In the genomic region with DNA sequence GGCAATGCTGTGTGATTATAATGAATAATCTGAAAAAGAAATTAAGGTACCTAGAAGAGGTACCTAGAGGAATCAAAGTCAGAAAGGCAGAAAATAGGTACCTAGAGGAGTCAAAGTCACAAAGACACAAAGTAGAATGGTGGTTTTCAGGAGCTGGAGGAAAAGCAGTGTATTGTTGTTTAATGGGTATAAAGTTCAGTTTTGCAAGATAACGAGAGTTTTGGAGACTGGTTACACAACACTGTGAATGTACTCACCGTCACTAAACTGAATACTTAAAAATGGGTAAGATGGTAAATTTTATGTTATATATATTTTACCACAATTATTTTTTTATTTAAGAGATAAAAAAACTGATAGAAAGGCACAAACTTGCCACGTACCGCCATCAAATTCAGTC, we compare ENCODE assay signal across 1 cellular context.
A peak's percentile ranks its signal among the peaks of the same experiment; 100 is the strongest.
TF ChIP-seq lines count a peak whose summit lies in the region.

No MANE protein-coding gene starts in this region.

TF ChIP-seq in HepG2, 621 proteins besides CTCF, POLR2A, EP300 and RAD21 (continued from another document):
- TF ChIP-seq RNF219 (CRISPR knock-in tag; IDR thresholded peaks at IDR 0.05) (no peak), ZBTB33 (CRISPR knock-in tag; IDR thresholded peaks at IDR 0.05) (no peak), NFE2L1 (CRISPR knock-in tag; IDR thresholded peaks at IDR 0.05; ENCODE audit: borderline replicate concordance) (no peak), SOX13 (IDR thresholded peaks at IDR 0.05) (no peak), SOX13 (CRISPR knock-in tag; conservative IDR thresholded peaks at IDR 0.05 in 1 of 2, IDR thresholded peaks at IDR 0.05 in 1 of 2) (peak in 1 of 2 experiments; percentile 81; a peak in 2 of 4 replicates)
TF ChIP-seq in HepG2: peak in this region for 21.
